In the genomic region with DNA sequence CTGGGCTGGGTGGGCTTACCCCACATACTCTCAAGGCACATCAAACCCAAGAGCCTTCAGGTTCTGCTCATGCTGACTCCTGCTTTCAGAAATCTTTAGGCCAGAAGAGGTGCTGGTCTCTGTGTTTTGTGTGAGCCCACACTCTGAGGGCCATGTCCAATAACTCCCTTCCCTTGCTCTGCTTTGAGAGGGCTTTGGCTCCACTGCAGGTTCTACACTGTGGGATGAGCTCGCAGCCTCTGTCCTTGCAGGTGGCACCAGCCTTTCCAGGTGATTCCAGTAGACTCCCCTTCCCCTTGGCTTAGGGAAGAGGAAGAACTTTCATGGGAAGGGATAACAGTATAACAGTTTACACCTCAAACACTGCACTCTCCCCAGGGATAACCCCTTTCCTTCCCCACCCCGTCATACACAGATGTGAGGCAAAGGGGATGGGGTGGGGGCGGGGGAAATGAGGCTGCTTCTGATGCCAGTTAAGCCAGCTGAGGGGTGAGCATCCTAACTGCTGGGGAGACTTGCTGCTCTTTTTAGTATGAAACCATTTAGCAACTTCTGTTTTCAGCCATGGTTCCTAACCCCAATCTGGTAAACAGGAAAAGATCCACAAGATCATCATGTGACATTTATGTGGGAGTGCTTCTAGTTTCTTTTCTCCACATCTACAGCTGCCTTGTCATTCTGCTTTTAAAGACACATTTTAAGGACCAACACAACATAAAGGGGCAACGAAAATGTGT, we compare ENCODE assay signal across 12 cellular contexts.
DNase-seq lines count a peak whose midpoint lies in the region; ATAC-seq lines count a peak whose summit lies in the region.
"Had no signal": no experiment of that assay in that cellular context is flagged by ENCODE, and none has a peak within 500 bp of the region (broad histone marks: within the 10 kb centered on the region; RNA-seq: fewer than 3 reads in every experiment).

No MANE protein-coding gene starts in this region.

- DNase-seq in activated CD4-positive, alpha-beta T cell treated with anti-CD3 and anti-CD28 coated beads for 36 hours, result peak; percentile 52
- DNase-seq in activated CD4-positive, alpha-beta T cell treated with anti-CD3 and anti-CD28 coated beads, Interleukin-2, amount 50 U/mL, for 1 hour, result no peak
- DNase-seq in T-helper 2 cell treated with Interferon-gamma antibody and Interleukin-4, amounts not matched to agents 5 μg/mL and 100 μg/mL, for 36 hours (ENCODE audit: low spot score), result peak; percentile 8
- no peak for DNase-seq in sciatic nerve (ENCODE audit: low spot score)
- no peak for DNase-seq in UCSD-AML1 (lab: John Stamatoyannopoulos, UW; ENCODE audit: unreplicated experiment)
- no peak for DNase-seq in stimulated activated naive CD4-positive, alpha-beta T cell (lab: John Stamatoyannopoulos, UW)
- DNase-seq: ACHN, islet precursor cell, NCI-H146 had no signal

- peaks cover 12% of the 10 kb centered on the region for H3K4me1 Mint-ChIP-seq in activated CD4-positive, alpha-beta T cell treated with anti-CD3 and anti-CD28 coated beads for 36 hours
- peaks cover 11% of the 10 kb centered on the region for H3K4me1 Mint-ChIP-seq in T-helper 2 cell treated with Interferon-gamma antibody and Interleukin-4, amounts not matched to agents 5 μg/mL and 100 μg/mL, for 36 hours (ENCODE audit: low read depth)

- no peaks in the 10 kb centered on the region for H3K36me3 Mint-ChIP-seq in activated CD4-positive, alpha-beta T cell treated with anti-CD3 and anti-CD28 coated beads for 36 hours (ENCODE audit: low read depth)
- no peaks in the 10 kb centered on the region for H3K36me3 Mint-ChIP-seq in T-helper 2 cell treated with Interferon-gamma antibody and Interleukin-4, amounts not matched to agents 5 μg/mL and 100 μg/mL, for 36 hours (ENCODE audit: low read depth)

- no peaks in the 10 kb centered on the region for H3K27me3 Mint-ChIP-seq in activated CD4-positive, alpha-beta T cell treated with anti-CD3 and anti-CD28 coated beads for 36 hours
- no peaks in the 10 kb centered on the region for H3K27me3 Mint-ChIP-seq in T-helper 2 cell treated with Interferon-gamma antibody and Interleukin-4, amounts not matched to agents 5 μg/mL and 100 μg/mL, for 36 hours (ENCODE audit: low read depth)

- H3K9me3 Mint-ChIP-seq in activated CD4-positive, alpha-beta T cell treated with anti-CD3 and anti-CD28 coated beads for 36 hours (ENCODE audit: low read depth), result no peaks in the 10 kb centered on the region
- no peaks in the 10 kb centered on the region for H3K9me3 Mint-ChIP-seq in T-helper 2 cell treated with Interferon-gamma antibody and Interleukin-4, amounts not matched to agents 5 μg/mL and 100 μg/mL, for 36 hours

- ATAC-seq in activated CD4-positive, alpha-beta T cell treated with anti-CD3 and anti-CD28 coated beads for 36 hours, result peak; percentile 75
- ATAC-seq in HG02588 (IDR thresholded peaks at IDR 0.05; ENCODE audit: unreplicated experiment) (peak; percentile 54), sciatic nerve (peak; percentile 72), GM21786 (IDR thresholded peaks at IDR 0.05; ENCODE audit: unreplicated experiment) (no peak)
- ATAC-seq: Panc1 had no signal

- intact Hi-C loops in activated CD4-positive, alpha-beta T cell treated with anti-CD3 and anti-CD28 coated beads for 36 hours (cut with DNase I, micrococcal nuclease), result no loop called here
- intact Hi-C loops in sciatic nerve (cut with DNase I), result no loop called here

- no peak overlapping the region for H3K27ac Mint-ChIP-seq in activated CD4-positive, alpha-beta T cell treated with anti-CD3 and anti-CD28 coated beads for 36 hours
- H3K27ac Mint-ChIP-seq in T-helper 2 cell treated with Interferon-gamma antibody and Interleukin-4, amounts not matched to agents 5 μg/mL and 100 μg/mL, for 36 hours, result no peak overlapping the region

- no peak overlapping the region for H3K4me3 Mint-ChIP-seq in activated CD4-positive, alpha-beta T cell treated with anti-CD3 and anti-CD28 coated beads for 36 hours
- H3K4me3 Mint-ChIP-seq in T-helper 2 cell treated with Interferon-gamma antibody and Interleukin-4, amounts not matched to agents 5 μg/mL and 100 μg/mL, for 36 hours, result no peak overlapping the region

- CTCF ChIA-PET in activated CD4-positive, alpha-beta T cell treated with anti-CD3 and anti-CD28 coated beads for 36 hours (lab: Charles Lee), result interaction anchor here (2.0 kb wide), 1 partner anchor 15 kb away, joined by 4 read pairs; no protein-coding TSS in a partner anchor

- POLR2A ChIA-PET in activated CD4-positive, alpha-beta T cell treated with anti-CD3 and anti-CD28 coated beads for 36 hours (lab: Charles Lee), result no interaction called here

Comparison
In these comparisons a context has a peak if more than half of its experiments do, and no peak if none do; other contexts are left out.
1. DNase-seq: peak in activated CD4-positive, alpha-beta T cell treated with anti-CD3 and anti-CD28 coated beads for 36 hours (single experiment) and T-helper 2 cell treated with Interferon-gamma antibody and Interleukin-4, amounts not matched to agents 5 μg/mL and 100 μg/mL, for 36 hours (single experiment); none in activated CD4-positive, alpha-beta T cell treated with anti-CD3 and anti-CD28 coated beads, Interleukin-2, amount 50 U/mL, for 1 hour (single experiment), sciatic nerve (single experiment), UCSD-AML1 (single experiment) and stimulated activated naive CD4-positive, alpha-beta T cell (0 of 6).